In genomic region chr13:111472083-111472482, GRCh38 we compare ENCODE assay signal across 32 cellular contexts.
"Had no signal": no experiment of that assay in that cellular context is flagged by ENCODE, and none has a peak within 500 bp of the region (broad histone marks: within the 10 kb centered on the region; RNA-seq: fewer than 3 reads in every experiment).

No MANE protein-coding gene starts in this region.

- DNase-seq: activated B cell treated with CpG ODN at 0.5 μM for 24 hours; activated CD4-positive, alpha-beta memory T cell treated with anti-CD3 and anti-CD28 coated beads, Interleukin-2, amount 10 ng/mL, durations not matched to agents 7 days and 5 days; activated CD4-positive, alpha-beta T cell treated with anti-CD3 and anti-CD28 coated beads for 4 hours; activated CD4-positive, CD25-positive, alpha-beta regulatory T cell treated with anti-CD3 and anti-CD28 coated beads, Interleukin-2, amount 50 U/mL, for 72 hours; activated gamma-delta T cell treated with Interleukin-2 at 50 U/mL for 16 hours; activated naive CD4-positive, alpha-beta T cell treated with anti-CD3 and anti-CD28 coated beads for 36 hours; activated T-cell treated with anti-CD3 and anti-CD28 coated beads, Interleukin-2, amount 50 U/mL, for 24 hours; body of pancreas; Kasumi-1; KG1; MG63; MV-4-11; NCI-H1092; NCI-H187; NCI-H2029 treated with DMSO at 0.1 percent for 48 hours; NCI-H2107; NCI-H510A; NCI-H526; NCI-H748 treated with DMSO at 0.1 percent for 48 hours; NK-92 treated with Interleukin-12 subunit alpha and Interleukin-12 subunit beta, amount 100 ng/mL, for 24 hours; PC-3; Peyer's patch; RPMI8226; SW 1271; T-helper 1 cell; T-helper 2 cell; T-helper 9 cell had no signal

- H3K27ac Mint-ChIP-seq: activated B cell treated with CpG ODN at 0.5 μM for 24 hours; activated CD4-positive, alpha-beta memory T cell treated with anti-CD3 and anti-CD28 coated beads, Interleukin-2, amount 10 ng/mL, durations not matched to agents 7 days and 5 days; activated naive CD4-positive, alpha-beta T cell treated with anti-CD3 and anti-CD28 coated beads for 36 hours; activated naive CD4-positive, alpha-beta T cell treated with anti-CD3 and anti-CD28 coated beads, Interleukin-2, amount 50 U/mL, for 72 hours; activated T-cell treated with anti-CD3 and anti-CD28 coated beads, Interleukin-2, amount 50 U/mL, for 24 hours; activated T-helper 2 cell treated with anti-CD3 and anti-CD28 coated beads, Interferon-gamma antibody, Interleukin-2, Interleukin-4, amounts not matched to agents 10 μg/mL and 5 μg/mL and 100 μg/mL, durations not matched to agents 14 hours and 24 hours and 36 hours had no signal

- H3K4me3 ChIP-seq: adrenal gland, body of pancreas, breast epithelium, MG63, Peyer's patch had no signal

- H3K27ac ChIP-seq: adrenal gland, body of pancreas, breast epithelium, Peyer's patch, VCaP had no signal

- H3K4me1 Mint-ChIP-seq: activated B cell treated with CpG ODN at 0.5 μM for 24 hours; activated CD4-positive, alpha-beta memory T cell treated with anti-CD3 and anti-CD28 coated beads, Interleukin-2, amount 10 ng/mL, durations not matched to agents 7 days and 5 days had no signal

- H3K9me3 ChIP-seq: adrenal gland, body of pancreas, breast epithelium, MG63, Peyer's patch had no signal

- H3K36me3 ChIP-seq: adrenal gland, breast epithelium, MG63, Peyer's patch had no signal

- H3K4me3 Mint-ChIP-seq: activated B cell treated with CpG ODN at 0.5 μM for 24 hours; activated CD4-positive, alpha-beta memory T cell treated with anti-CD3 and anti-CD28 coated beads, Interleukin-2, amount 10 ng/mL, durations not matched to agents 7 days and 5 days; activated naive CD4-positive, alpha-beta T cell treated with anti-CD3 and anti-CD28 coated beads for 36 hours; activated T-cell treated with anti-CD3 and anti-CD28 coated beads, Interleukin-2, amount 50 U/mL, for 24 hours had no signal

- H3K36me3 Mint-ChIP-seq: activated naive CD4-positive, alpha-beta T cell treated with anti-CD3 and anti-CD28 coated beads, Interleukin-2, amount 50 U/mL, for 72 hours had no signal

- H3K9me3 Mint-ChIP-seq: activated B cell treated with CpG ODN at 0.5 μM for 24 hours; activated CD4-positive, alpha-beta memory T cell treated with anti-CD3 and anti-CD28 coated beads, Interleukin-2, amount 10 ng/mL, durations not matched to agents 7 days and 5 days; activated naive CD4-positive, alpha-beta T cell treated with anti-CD3 and anti-CD28 coated beads for 36 hours; activated naive CD4-positive, alpha-beta T cell treated with anti-CD3 and anti-CD28 coated beads, Interleukin-2, amount 50 U/mL, for 72 hours; activated T-cell treated with anti-CD3 and anti-CD28 coated beads, Interleukin-2, amount 50 U/mL, for 24 hours; activated T-helper 2 cell treated with anti-CD3 and anti-CD28 coated beads, Interferon-gamma antibody, Interleukin-2, Interleukin-4, amounts not matched to agents 10 μg/mL and 5 μg/mL and 100 μg/mL, durations not matched to agents 14 hours and 24 hours and 36 hours had no signal

- ATAC-seq: activated naive CD4-positive, alpha-beta T cell treated with anti-CD3 and anti-CD28 coated beads, Interleukin-2, amount 50 U/mL, for 72 hours; body of pancreas; PC-3 had no signal

- H3K4me1 ChIP-seq: adrenal gland, body of pancreas, breast epithelium, Peyer's patch had no signal

- H3K27me3 Mint-ChIP-seq: activated B cell treated with CpG ODN at 0.5 μM for 24 hours had no signal

- H3K27me3 ChIP-seq: body of pancreas, MG63, Peyer's patch had no signal
